27 cellular contexts compared by ENCODE assay signal in the genomic region with DNA sequence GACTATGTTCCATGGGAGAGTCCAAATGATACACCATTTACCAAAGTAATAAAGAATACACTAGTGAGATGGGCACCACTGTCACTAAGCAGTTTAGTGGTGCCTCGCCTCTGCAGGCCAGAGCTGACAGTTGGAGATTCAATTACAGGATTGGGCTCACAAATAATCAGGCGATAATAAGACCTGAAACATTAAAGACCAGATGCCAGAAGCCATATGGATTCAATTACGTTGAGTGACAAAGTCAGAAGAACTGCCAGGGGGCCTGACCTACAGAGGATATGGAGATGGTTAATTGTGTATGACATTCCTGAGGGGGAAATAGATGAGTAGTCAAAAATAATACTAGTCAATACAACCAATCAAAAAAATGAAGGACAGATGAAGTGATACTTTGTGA.
"Had no signal": no experiment of that assay in that cellular context is flagged by ENCODE, and none has a peak within 500 bp of the region (broad histone marks: within the 10 kb centered on the region; RNA-seq: fewer than 3 reads in every experiment).

No MANE protein-coding gene starts in this region.

- H3K36me3 ChIP-seq: gastroesophageal sphincter, right atrium auricular region, uterus had no signal

- H3K9me3 Mint-ChIP-seq: activated B cell treated with CpG ODN at 0.5 μM for 24 hours; activated CD8-positive, alpha-beta T cell treated with anti-CD3 and anti-CD28 coated beads for 36 hours; activated naive CD4-positive, alpha-beta T cell treated with anti-CD3 and anti-CD28 coated beads, Interleukin-2, amount 50 U/mL, for 24 hours; activated naive CD8-positive, alpha-beta T cell treated with anti-CD3 and anti-CD28 coated beads, Interleukin-2, amount 50 U/mL, for 24 hours; activated T-cell treated with anti-CD3 and anti-CD28 coated beads, Interleukin-2, amount 50 U/mL, for 4 hours; activated T-helper 17 cell treated with anti-CD3 and anti-CD28 coated beads, Interleukin-2, amount 50 U/mL, for 72 hours; naive thymus-derived CD8-positive, alpha-beta T cell; type B pancreatic cell had no signal

- H3K27ac Mint-ChIP-seq: activated B cell treated with CpG ODN at 0.5 μM for 24 hours; activated CD8-positive, alpha-beta T cell treated with anti-CD3 and anti-CD28 coated beads for 36 hours; activated naive CD4-positive, alpha-beta T cell treated with anti-CD3 and anti-CD28 coated beads, Interleukin-2, amount 50 U/mL, for 24 hours; activated naive CD8-positive, alpha-beta T cell treated with anti-CD3 and anti-CD28 coated beads, Interleukin-2, amount 50 U/mL, for 24 hours; activated T-helper 17 cell treated with anti-CD3 and anti-CD28 coated beads, Interleukin-2, amount 50 U/mL, for 72 hours; naive thymus-derived CD8-positive, alpha-beta T cell; type B pancreatic cell had no signal

- H3K9me3 ChIP-seq: gastroesophageal sphincter, psoas muscle, right atrium auricular region, uterus had no signal

- H3K27me3 Mint-ChIP-seq: activated B cell treated with CpG ODN at 0.5 μM for 24 hours; activated CD8-positive, alpha-beta T cell treated with anti-CD3 and anti-CD28 coated beads for 36 hours; activated naive CD8-positive, alpha-beta T cell treated with anti-CD3 and anti-CD28 coated beads, Interleukin-2, amount 50 U/mL, for 24 hours had no signal

- H3K4me3 ChIP-seq: gastroesophageal sphincter, hepatocyte, psoas muscle, right atrium auricular region, uterus had no signal

- H3K27me3 ChIP-seq: gastroesophageal sphincter, hepatocyte, right atrium auricular region, uterus had no signal

- H3K4me1 Mint-ChIP-seq: activated B cell treated with CpG ODN at 0.5 μM for 24 hours; activated naive CD4-positive, alpha-beta T cell treated with anti-CD3 and anti-CD28 coated beads, Interleukin-2, amount 50 U/mL, for 24 hours; activated naive CD8-positive, alpha-beta T cell treated with anti-CD3 and anti-CD28 coated beads, Interleukin-2, amount 50 U/mL, for 24 hours; activated T-helper 17 cell treated with anti-CD3 and anti-CD28 coated beads, Interleukin-2, amount 50 U/mL, for 72 hours; naive thymus-derived CD8-positive, alpha-beta T cell; neural crest cell had no signal

- H3K4me3 Mint-ChIP-seq: activated B cell treated with CpG ODN at 0.5 μM for 24 hours; activated CD8-positive, alpha-beta T cell treated with anti-CD3 and anti-CD28 coated beads for 36 hours; activated naive CD4-positive, alpha-beta T cell treated with anti-CD3 and anti-CD28 coated beads, Interleukin-2, amount 50 U/mL, for 24 hours; activated naive CD8-positive, alpha-beta T cell treated with anti-CD3 and anti-CD28 coated beads, Interleukin-2, amount 50 U/mL, for 24 hours; activated T-cell treated with anti-CD3 and anti-CD28 coated beads, Interleukin-2, amount 50 U/mL, for 4 hours; activated T-helper 17 cell treated with anti-CD3 and anti-CD28 coated beads, Interleukin-2, amount 50 U/mL, for 72 hours; naive thymus-derived CD8-positive, alpha-beta T cell; neural crest cell; type B pancreatic cell had no signal

- DNase-seq: activated B cell treated with CpG ODN at 0.5 μM for 24 hours; activated CD4-positive, alpha-beta T cell treated with anti-CD3 and anti-CD28 coated beads, Interleukin-2, amount 50 U/mL, for 1 hour; activated CD8-positive, alpha-beta T cell treated with anti-CD3 and anti-CD28 coated beads for 36 hours; activated gamma-delta T cell treated with Interleukin-2 at 50 U/mL for 16 hours; activated naive CD8-positive, alpha-beta T cell treated with anti-CD3 and anti-CD28 coated beads, Interleukin-2, amount 50 U/mL, for 24 hours; activated T-cell treated with anti-CD3 and anti-CD28 coated beads, Interleukin-2, amount 50 U/mL, for 4 hours; amygdala; central memory CD4-positive, alpha-beta T cell; islet precursor cell; left cardiac atrium; mammary epithelial cell; midbrain; naive thymus-derived CD8-positive, alpha-beta T cell; nucleus accumbens; psoas muscle; stimulated activated CD4-positive, alpha-beta T cell treated with anti-CD3 and anti-CD28 coated beads, Interleukin-15, amount 100 ng/mL, for 24 hours; stimulated activated naive CD8-positive, alpha-beta T cell treated with anti-CD3 and anti-CD28 coated beads, Interleukin-15, Interleukin-2, amounts not matched to agents 100 U/mL and 50 U/mL, for 24 hours; substantia nigra; uterus had no signal

- H3K36me3 Mint-ChIP-seq: activated naive CD4-positive, alpha-beta T cell treated with anti-CD3 and anti-CD28 coated beads, Interleukin-2, amount 50 U/mL, for 24 hours; naive thymus-derived CD8-positive, alpha-beta T cell; type B pancreatic cell had no signal

- H3K4me1 ChIP-seq: gastroesophageal sphincter, parathyroid adenoma, psoas muscle, uterus had no signal

- ATAC-seq: activated CD8-positive, alpha-beta T cell treated with anti-CD3 and anti-CD28 coated beads for 36 hours; activated naive CD8-positive, alpha-beta T cell treated with anti-CD3 and anti-CD28 coated beads, Interleukin-2, amount 50 U/mL, for 24 hours; activated T-cell treated with anti-CD3 and anti-CD28 coated beads, Interleukin-2, amount 50 U/mL, for 4 hours; activated T-helper 17 cell treated with anti-CD3 and anti-CD28 coated beads, Interleukin-2, amount 50 U/mL, for 72 hours; gastroesophageal sphincter; left cardiac atrium; naive thymus-derived CD8-positive, alpha-beta T cell; psoas muscle; stimulated activated naive CD8-positive, alpha-beta T cell treated with anti-CD3 and anti-CD28 coated beads, Interleukin-15, Interleukin-2, amounts not matched to agents 100 U/mL and 50 U/mL, for 24 hours had no signal

- H3K27ac ChIP-seq: gastroesophageal sphincter, hepatocyte, parathyroid adenoma, psoas muscle, right atrium auricular region, uterus had no signal
